In genomic region chr13:42497798-42498197, GRCh38 we compare ENCODE assay signal across 9 cellular contexts.
DNase-seq lines count a peak whose midpoint lies in the region; ATAC-seq lines count a peak whose summit lies in the region.
"Had no signal": no experiment of that assay in that cellular context is flagged by ENCODE, and none has a peak within 500 bp of the region (broad histone marks: within the 10 kb centered on the region; RNA-seq: fewer than 3 reads in every experiment).

No MANE protein-coding gene starts in this region.

- no peak overlapping the region for H3K4me3 ChIP-seq in CD4-positive, CD25-positive, alpha-beta regulatory T cell (ENCODE audit: low read depth, low read length)
- H3K4me3 ChIP-seq in CD4-positive, alpha-beta memory T cell (ENCODE audit: low read length in 2 of 2) = no peak overlapping the region
- H3K4me3 ChIP-seq: pancreas had no signal

- H3K36me3 ChIP-seq in CD4-positive, CD25-positive, alpha-beta regulatory T cell (ENCODE audit: control insufficient read depth, insufficient read depth, low read length) = no peaks in the 10 kb centered on the region
- H3K36me3 ChIP-seq in CD4-positive, alpha-beta memory T cell (ENCODE audit: insufficient read depth, low read length) = no peaks in the 10 kb centered on the region
- H3K36me3 ChIP-seq: pancreas had no signal

- H3K27ac ChIP-seq in CD4-positive, CD25-positive, alpha-beta regulatory T cell (ENCODE audit: insufficient read depth, low read length, poor library complexity, severe bottlenecking) = no peak overlapping the region
- H3K27ac ChIP-seq in CD4-positive, alpha-beta memory T cell (ENCODE audit: low read depth, low read length) = no peak overlapping the region
- H3K27ac ChIP-seq: pancreas had no signal

- no peak overlapping the region for H3K27ac Mint-ChIP-seq in CD4-positive, CD25-positive, alpha-beta regulatory T cell
- H3K27ac Mint-ChIP-seq in CD4-positive, alpha-beta memory T cell = no peak overlapping the region

- CTCF ChIA-PET in CD4-positive, alpha-beta memory T cell (lab: Charles Lee; ENCODE audit: partially characterized antibody) = interaction anchor here (1.7 kb wide), 1 partner anchor 164 kb away, joined by 5 read pairs; no protein-coding TSS in a partner anchor

- no peak overlapping the region for H3K4me3 Mint-ChIP-seq in CD4-positive, CD25-positive, alpha-beta regulatory T cell
- H3K4me3 Mint-ChIP-seq in CD4-positive, alpha-beta memory T cell = no peak overlapping the region

- POLR2A ChIA-PET in CD4-positive, alpha-beta memory T cell (lab: Charles Lee; ENCODE audit: partially characterized antibody) = no interaction called here

- H3K9me3 ChIP-seq in CD4-positive, CD25-positive, alpha-beta regulatory T cell (ENCODE audit: control insufficient read depth in 2 of 2, low read length in 2 of 2) = no peaks in the 10 kb centered on the region
- no peaks in the 10 kb centered on the region for H3K9me3 ChIP-seq in CD4-positive, alpha-beta memory T cell (ENCODE audit: control insufficient read depth in 1 of 2, low read length in 2 of 2)
- H3K9me3 ChIP-seq: pancreas had no signal

- peak; percentile 47 to 60 for ATAC-seq in CD4-positive, CD25-positive, alpha-beta regulatory T cell (ENCODE audit: low read depth in 2 of 2)
- ATAC-seq in GM19372 (IDR thresholded peaks at IDR 0.05; ENCODE audit: low read depth, unreplicated experiment) (peak; percentile 77), HG03280 (IDR thresholded peaks at IDR 0.05; ENCODE audit: unreplicated experiment) (peak; percentile 75), left colon (no peak)

- peak in 1 of 3 donors; percentile 52 for DNase-seq in CD4-positive, CD25-positive, alpha-beta regulatory T cell
- DNase-seq in amniotic epithelial cell (ENCODE audit: low read depth) (peak; percentile 87), left colon (no peak), NCI-H2227 (lab: John Stamatoyannopoulos, UW; ENCODE audit: unreplicated experiment) (no peak), NCI-H446 (lab: John Stamatoyannopoulos, UW) (no peak)
- no peak for DNase-seq in CD4-positive, alpha-beta memory T cell
- DNase-seq: pancreas had no signal

- H3K27me3 Mint-ChIP-seq in CD4-positive, CD25-positive, alpha-beta regulatory T cell = peaks cover 4% of the 10 kb centered on the region
- H3K27me3 Mint-ChIP-seq in CD4-positive, alpha-beta memory T cell = no peaks in the 10 kb centered on the region

- H3K27me3 ChIP-seq in CD4-positive, CD25-positive, alpha-beta regulatory T cell (ENCODE audit: control insufficient read depth, insufficient read depth, low read length) = no peaks in the 10 kb centered on the region
- H3K27me3 ChIP-seq in CD4-positive, alpha-beta memory T cell (ENCODE audit: insufficient read depth, low read length) = no peaks in the 10 kb centered on the region
- H3K27me3 ChIP-seq: pancreas had no signal

- peaks cover 6% of the 10 kb centered on the region for H3K4me1 ChIP-seq in CD4-positive, CD25-positive, alpha-beta regulatory T cell (ENCODE audit: control insufficient read depth, insufficient read depth, low read length, poor library complexity, severe bottlenecking)
- peaks cover 27% of the 10 kb centered on the region for H3K4me1 ChIP-seq in CD4-positive, alpha-beta memory T cell (ENCODE audit: insufficient read depth, low read length)
- H3K4me1 ChIP-seq: pancreas had no signal

- H3K36me3 Mint-ChIP-seq in CD4-positive, CD25-positive, alpha-beta regulatory T cell = peaks cover 4% of the 10 kb centered on the region
- no peaks in the 10 kb centered on the region for H3K36me3 Mint-ChIP-seq in CD4-positive, alpha-beta memory T cell

- H3K9me3 Mint-ChIP-seq in CD4-positive, CD25-positive, alpha-beta regulatory T cell = peaks cover 0 to 3% (median 0%) of the 10 kb centered on the region in 7 donors
- H3K9me3 Mint-ChIP-seq in CD4-positive, alpha-beta memory T cell = no peaks in the 10 kb centered on the region

- intact Hi-C loops in CD4-positive, alpha-beta memory T cell (cut with micrococcal nuclease) = loop anchor here (1.0 kb wide), 1 partner anchor 163 kb away; no protein-coding TSS in a partner anchor
- intact Hi-C loops in left colon (cut with DNase I, micrococcal nuclease) = no loop called here

- peaks cover 10 to 30% (median 18%) of the 10 kb centered on the region in 4 donors for H3K4me1 Mint-ChIP-seq in CD4-positive, CD25-positive, alpha-beta regulatory T cell
- peaks cover 20 to 34% (median 31%) of the 10 kb centered on the region in 4 donors for H3K4me1 Mint-ChIP-seq in CD4-positive, alpha-beta memory T cell
